In genomic region chr13:67071918-67072598, GRCh38 we compare ENCODE assay signal across 20 cellular contexts.
"Had no signal": no experiment of that assay in that cellular context is flagged by ENCODE, and none has a peak within 500 bp of the region (broad histone marks: within the 10 kb centered on the region; RNA-seq: fewer than 3 reads in every experiment).

No MANE protein-coding gene starts in this region.

- H3K4me3 Mint-ChIP-seq: activated CD4-positive, alpha-beta memory T cell treated with anti-CD3 and anti-CD28 coated beads, Interleukin-2, amount 10 ng/mL, durations not matched to agents 7 days and 5 days; activated naive CD4-positive, alpha-beta T cell treated with anti-CD3 and anti-CD28 coated beads, Interleukin-2, amount 50 U/mL, for 24 hours; natural killer cell; T-cell; WTC11 had no signal

- H3K9me3 Mint-ChIP-seq: activated CD4-positive, alpha-beta memory T cell treated with anti-CD3 and anti-CD28 coated beads, Interleukin-2, amount 10 ng/mL, durations not matched to agents 7 days and 5 days; activated naive CD4-positive, alpha-beta T cell treated with anti-CD3 and anti-CD28 coated beads, Interleukin-2, amount 50 U/mL, for 24 hours; WTC11 had no signal

- DNase-seq: activated CD4-positive, alpha-beta memory T cell treated with anti-CD3 and anti-CD28 coated beads, Interleukin-2, amount 10 ng/mL, durations not matched to agents 7 days and 5 days; activated CD4-positive, alpha-beta T cell treated with anti-CD3 and anti-CD28 coated beads for 4 hours; activated effector memory CD4-positive, alpha-beta T cell treated with anti-CD3 and anti-CD28 coated beads, Interleukin-2, amount 50 U/mL, for 16 hours; activated T-cell treated with anti-CD3 and anti-CD28 coated beads, Interleukin-2, amount 50 U/mL, for 48 hours; adrenal gland; colonic mucosa; kidney; left ventricle myocardium inferior; mesenchymal stem cell; natural killer cell; occipital lobe; stimulated activated CD4-positive, alpha-beta T cell treated with anti-CD3 and anti-CD28 coated beads, Interleukin-2, amount 100 ng/mL, for 48 hours; stimulated activated naive CD4-positive, alpha-beta T cell; T-cell; trophoblast cell had no signal

- H3K4me1 ChIP-seq: adrenal gland, colonic mucosa, left ventricle myocardium inferior, right atrium auricular region had no signal

- H3K4me3 ChIP-seq: adrenal gland, cardiac muscle cell, colonic mucosa, left ventricle myocardium inferior, right atrium auricular region had no signal

- H3K27me3 Mint-ChIP-seq: activated CD4-positive, alpha-beta memory T cell treated with anti-CD3 and anti-CD28 coated beads, Interleukin-2, amount 10 ng/mL, durations not matched to agents 7 days and 5 days; activated naive CD4-positive, alpha-beta T cell treated with anti-CD3 and anti-CD28 coated beads, Interleukin-2, amount 50 U/mL, for 24 hours; T-cell had no signal

- H3K27me3 ChIP-seq: adrenal gland, cardiac muscle cell, colonic mucosa, right atrium auricular region had no signal

- H3K36me3 Mint-ChIP-seq: activated naive CD4-positive, alpha-beta T cell treated with anti-CD3 and anti-CD28 coated beads, Interleukin-2, amount 50 U/mL, for 24 hours; natural killer cell; T-cell; WTC11 had no signal

- H3K36me3 ChIP-seq: adrenal gland, cardiac muscle cell, colonic mucosa, left ventricle myocardium inferior, right atrium auricular region had no signal

- H3K27ac ChIP-seq: adrenal gland, cardiac muscle cell, colonic mucosa, left ventricle myocardium inferior, right atrium auricular region had no signal

- H3K9me3 ChIP-seq: adrenal gland, colonic mucosa, left ventricle myocardium inferior, right atrium auricular region had no signal

- ATAC-seq: esophagus mucosa, natural killer cell, T-cell, WTC11 had no signal

- H3K27ac Mint-ChIP-seq: activated CD4-positive, alpha-beta memory T cell treated with anti-CD3 and anti-CD28 coated beads, Interleukin-2, amount 10 ng/mL, durations not matched to agents 7 days and 5 days; activated naive CD4-positive, alpha-beta T cell treated with anti-CD3 and anti-CD28 coated beads, Interleukin-2, amount 50 U/mL, for 24 hours; natural killer cell; T-cell; WTC11 had no signal

- H3K4me1 Mint-ChIP-seq: activated CD4-positive, alpha-beta memory T cell treated with anti-CD3 and anti-CD28 coated beads, Interleukin-2, amount 10 ng/mL, durations not matched to agents 7 days and 5 days; activated naive CD4-positive, alpha-beta T cell treated with anti-CD3 and anti-CD28 coated beads, Interleukin-2, amount 50 U/mL, for 24 hours; T-cell had no signal
